17 cellular contexts compared by ENCODE assay signal in the genomic region with DNA sequence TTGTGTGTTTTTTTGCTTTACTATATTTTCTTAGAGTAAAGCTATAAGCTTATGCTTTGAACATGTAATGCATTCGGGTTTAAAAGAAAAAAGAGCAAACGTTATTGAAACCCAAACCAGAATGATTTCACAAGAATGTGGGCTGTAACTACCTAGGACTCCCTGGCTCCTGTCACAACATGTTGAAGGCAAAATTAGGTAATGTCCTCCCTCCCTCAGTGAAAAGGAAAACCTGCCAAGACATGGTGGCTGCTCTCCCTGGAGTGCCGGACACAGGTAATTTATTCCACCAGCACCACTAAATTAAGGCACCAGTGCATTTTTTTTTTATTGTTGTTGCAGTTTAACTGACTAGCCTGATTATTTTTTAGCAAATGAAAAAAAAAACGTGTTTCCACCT.
DNase-seq lines count a peak whose midpoint lies in the region; ATAC-seq and TF ChIP-seq lines count a peak whose summit lies in the region.
"Had no signal": no experiment of that assay in that cellular context is flagged by ENCODE, and none has a peak within 500 bp of the region (broad histone marks: within the 10 kb centered on the region; RNA-seq: fewer than 3 reads in every experiment).

No MANE protein-coding gene starts in this region.

- POLR2A ChIA-PET in Panc1 (lab: Charles Lee): interaction anchor here (0.6 kb wide), 3 partner anchors 11 to 568 kb away, joined by 3 to 5 read pairs (median 5); no protein-coding TSS in a partner anchor
- POLR2A ChIA-PET in OCI-LY7 (lab: Charles Lee): interaction anchor here (0.6 kb wide), 1 partner anchor 288 kb away, joined by 8 read pairs; no protein-coding TSS in a partner anchor

- H3K4me1 Mint-ChIP-seq in type B pancreatic cell (ENCODE audit: unreplicated experiment): peaks cover 18% of the 10 kb centered on the region
- H3K4me1 Mint-ChIP-seq: memory B cell; naive thymus-derived CD4-positive, alpha-beta T cell had no signal

- no peaks in the 10 kb centered on the region for H3K27me3 Mint-ChIP-seq in type B pancreatic cell
- H3K27me3 Mint-ChIP-seq: memory B cell had no signal

- TF ChIP-seq CTCF in Panc1 (IDR thresholded peaks at IDR 0.05) (no peak), hepatocyte (IDR thresholded peaks at IDR 0.05; ENCODE audit: poor library complexity) (no peak), type B pancreatic cell (conservative IDR thresholded peaks at IDR 0.05) (no peak), OCI-LY7 (conservative IDR thresholded peaks at IDR 0.05; ENCODE audit: low read length) (no peak), lower lobe of right lung (IDR thresholded peaks at IDR 0.05) (no peak)

- no peaks in the 10 kb centered on the region for H3K9me2 ChIP-seq in hepatocyte (replicated peaks; ENCODE audit: insufficient read depth)
- H3K9me2 ChIP-seq in OCI-LY7 (ENCODE audit: insufficient read depth, low read length): no peaks in the 10 kb centered on the region

- H3K36me3 ChIP-seq in Panc1 (ENCODE audit: control insufficient read depth, insufficient read depth, low read length) (no peaks in the 10 kb centered on the region), hepatocyte (replicated peaks; ENCODE audit: insufficient read depth, low read depth) (no peaks in the 10 kb centered on the region), OCI-LY7 (ENCODE audit: insufficient read depth, low read length) (no peaks in the 10 kb centered on the region), lower lobe of right lung (no peaks in the 10 kb centered on the region)
- H3K36me3 ChIP-seq: adrenal gland, heart right ventricle had no signal

- peaks cover 8% of the 10 kb centered on the region for H3K9me3 Mint-ChIP-seq in type B pancreatic cell
- H3K9me3 Mint-ChIP-seq: memory B cell had no signal

- peaks cover 6% of the 10 kb centered on the region for H3K36me3 Mint-ChIP-seq in type B pancreatic cell
- H3K36me3 Mint-ChIP-seq: memory B cell; naive thymus-derived CD4-positive, alpha-beta T cell had no signal

- H3K4me3 ChIP-seq in Panc1 (ENCODE audit: low read depth in 2 of 2, low read length in 2 of 2) (no peak overlapping the region), hepatocyte (no peak overlapping the region), OCI-LY7 (ENCODE audit: low read depth, low read length, poor library complexity, severe bottlenecking) (no peak overlapping the region), lower lobe of right lung (no peak overlapping the region)
- H3K4me3 ChIP-seq: adrenal gland, heart right ventricle had no signal

- no peak for ATAC-seq in Panc1
- ATAC-seq in lower lobe of right lung: no peak
- ATAC-seq: heart right ventricle; naive thymus-derived CD4-positive, alpha-beta T cell had no signal

- in situ Hi-C loops in Panc1 (cut with HindIII; ENCODE audit: low pct_unique_long_range_greater_than_20kb, low sequenced_read_pairs): no loop called here

- H3K27ac ChIP-seq in Panc1 (ENCODE audit: low read length): peak overlapping the region; percentile 29; the same call in 1 of the 2 replicates
- H3K27ac ChIP-seq in hepatocyte: peak overlapping the region; percentile 3
- no peak overlapping the region for H3K27ac ChIP-seq in OCI-LY7 (ENCODE audit: low read depth, low read length, poor library complexity, severe bottlenecking)
- H3K27ac ChIP-seq in lower lobe of right lung: no peak overlapping the region
- H3K27ac ChIP-seq: adrenal gland, heart right ventricle had no signal

- H3K27me3 ChIP-seq in Panc1 (ENCODE audit: control insufficient read depth, insufficient read depth, low read length) (no peaks in the 10 kb centered on the region), hepatocyte (no peaks in the 10 kb centered on the region), lower lobe of right lung (ENCODE audit: low read depth) (no peaks in the 10 kb centered on the region)
- H3K27me3 ChIP-seq: adrenal gland, heart right ventricle had no signal

- CTCF ChIA-PET in Panc1 (lab: Charles Lee) (no interaction called here), OCI-LY7 (lab: Charles Lee; ENCODE audit: unreplicated experiment) (no interaction called here)

- H2AFZ ChIP-seq in hepatocyte (no peak overlapping the region), OCI-LY7 (ENCODE audit: low read length) (no peak overlapping the region)

- intact Hi-C loops in Panc1 (cut with micrococcal nuclease; ENCODE audit: unreplicated experiment) (no loop called here), OCI-LY7 (cut with micrococcal nuclease; ENCODE audit: unreplicated experiment) (no loop called here), lower lobe of right lung (cut with DNase I) (no loop called here)

- no peak overlapping the region for H3K4me2 ChIP-seq in hepatocyte
- H3K4me2 ChIP-seq in OCI-LY7 (ENCODE audit: low read length): no peak overlapping the region

- peak; percentile 45 for DNase-seq in NCI-H146 (lab: John Stamatoyannopoulos, UW)
- DNase-seq in NCI-H146 treated with DMSO at 0.1 percent for 48 hours (lab: John Stamatoyannopoulos, UW; ENCODE audit: unreplicated experiment): no peak
- DNase-seq in Panc1 (ENCODE audit: low read depth, low spot score): no peak
- no peak for DNase-seq in hepatocyte (ENCODE audit: low spot score)
- DNase-seq in type B pancreatic cell (ENCODE audit: extremely low spot score, unreplicated experiment): no peak
- DNase-seq in RPMI8226: no peak
- no peak for DNase-seq in OCI-LY7 (ENCODE audit: low spot score)
- no peak for DNase-seq in lower lobe of right lung
- DNase-seq: activated CD4-positive, alpha-beta T cell treated with anti-CD3 and anti-CD28 coated beads for 48 hours; adrenal gland; heart right ventricle; naive thymus-derived CD4-positive, alpha-beta T cell; NCI-H1930; NK-92 treated with Interleukin-12 subunit alpha and Interleukin-12 subunit beta, amount 100 ng/mL, for 24 hours; stimulated activated CD8-positive, alpha-beta memory T cell treated with anti-CD3 and anti-CD28 coated beads, Interleukin-4, amount 100 ng/mL, for 48 hours; SW 1271 had no signal

- H3K4me3 Mint-ChIP-seq in type B pancreatic cell: peak overlapping the region; percentile 24
- H3K4me3 Mint-ChIP-seq: memory B cell; naive thymus-derived CD4-positive, alpha-beta T cell had no signal

- H3K4me1 ChIP-seq in Panc1 (ENCODE audit: control insufficient read depth, insufficient read depth, low read length) (no peaks in the 10 kb centered on the region), hepatocyte (ENCODE audit: insufficient read depth) (no peaks in the 10 kb centered on the region), OCI-LY7 (ENCODE audit: insufficient read depth, low read length, poor library complexity, severe bottlenecking) (no peaks in the 10 kb centered on the region), lower lobe of right lung (no peaks in the 10 kb centered on the region)
- H3K4me1 ChIP-seq: adrenal gland had no signal

- H4K20me1 ChIP-seq in hepatocyte (ENCODE audit: insufficient read depth, poor library complexity, severe bottlenecking) (no peaks in the 10 kb centered on the region), OCI-LY7 (ENCODE audit: insufficient read depth, low read length) (no peaks in the 10 kb centered on the region)

- BruUV-seq in Panc1 (replicated peaks; lab: Mats Ljungman, UMichigan): no TSS peak
- BruUV-seq in OCI-LY7 (replicated peaks; lab: Mats Ljungman, UMichigan): no TSS peak

- no peak overlapping the region for H3K27ac Mint-ChIP-seq in type B pancreatic cell
- H3K27ac Mint-ChIP-seq: memory B cell; naive thymus-derived CD4-positive, alpha-beta T cell had no signal

- H3K79me2 ChIP-seq in hepatocyte (no peaks in the 10 kb centered on the region), OCI-LY7 (ENCODE audit: insufficient read depth, low read depth, low read length) (no peaks in the 10 kb centered on the region)

- WGBS in hepatocyte (ENCODE audit: low lambda C conversion rate, missing lambda C conversion rate): 71% methylated on average over 4 of the region's 4 CpGs

- no peaks in the 10 kb centered on the region for H3K9me3 ChIP-seq in Panc1 (ENCODE audit: control insufficient read depth, insufficient read depth, low read depth, low read length)
- no peaks in the 10 kb centered on the region for H3K9me3 ChIP-seq in hepatocyte (ENCODE audit: low read depth)
- no peaks in the 10 kb centered on the region for H3K9me3 ChIP-seq in OCI-LY7 (ENCODE audit: low read length)
- no peaks in the 10 kb centered on the region for H3K9me3 ChIP-seq in lower lobe of right lung
- H3K9me3 ChIP-seq: adrenal gland, heart right ventricle had no signal

Comparison
In these comparisons a context has a peak if more than half of its experiments do, and no peak if none do; other contexts are left out.
1. H3K27ac ChIP-seq: peak in Panc1 (single experiment) and hepatocyte (single experiment); none in OCI-LY7 (single experiment) and lower lobe of right lung (single experiment).